1 cellular context compared by ENCODE assay signal in the genomic region with DNA sequence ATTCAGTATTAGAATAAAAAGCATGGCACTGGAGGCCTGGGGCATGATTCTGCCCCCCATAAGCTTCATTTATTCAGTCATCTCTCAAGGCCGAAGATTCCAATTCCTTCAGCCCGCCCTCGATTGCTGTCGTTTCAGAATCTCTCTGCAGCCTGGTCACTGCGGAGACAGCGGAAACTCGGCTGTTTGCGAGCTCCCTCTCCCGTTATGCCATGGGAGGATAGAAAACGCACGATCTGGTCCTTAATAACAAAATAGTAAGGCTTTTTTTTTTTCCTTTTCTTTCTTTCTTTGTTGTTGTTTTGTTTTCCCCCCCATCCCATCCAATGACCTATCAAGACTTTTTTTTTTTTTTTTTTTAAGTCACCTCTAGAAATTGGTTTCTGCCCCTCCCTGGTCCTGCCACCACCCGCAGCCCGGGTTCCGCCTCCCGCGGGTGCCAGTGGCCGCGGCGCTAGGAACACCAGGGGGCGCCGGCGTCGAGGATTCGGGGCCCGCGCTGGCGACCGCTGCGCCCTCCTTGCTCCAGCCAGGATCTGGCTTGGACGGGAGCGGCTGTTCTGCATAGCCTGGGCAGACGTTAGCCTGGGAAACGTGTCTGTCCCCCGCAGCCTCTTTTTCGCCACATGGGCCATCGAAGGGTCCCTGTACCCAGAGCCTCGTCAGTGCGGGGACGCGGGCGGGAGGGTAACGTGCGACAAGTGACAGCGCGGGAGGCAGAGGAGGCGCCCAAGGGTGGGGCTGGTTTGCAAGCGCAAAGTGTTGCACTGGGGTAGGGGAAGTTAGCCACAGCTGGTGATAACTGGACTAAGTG.
TF ChIP-seq lines count a peak whose summit lies in the region.

No MANE protein-coding gene starts in this region.

TF ChIP-seq in K562, 482 proteins besides CTCF, POLR2A, EP300 and RAD21 (continued from another document and continues in another):
- TF ChIP-seq, protein P1, sequence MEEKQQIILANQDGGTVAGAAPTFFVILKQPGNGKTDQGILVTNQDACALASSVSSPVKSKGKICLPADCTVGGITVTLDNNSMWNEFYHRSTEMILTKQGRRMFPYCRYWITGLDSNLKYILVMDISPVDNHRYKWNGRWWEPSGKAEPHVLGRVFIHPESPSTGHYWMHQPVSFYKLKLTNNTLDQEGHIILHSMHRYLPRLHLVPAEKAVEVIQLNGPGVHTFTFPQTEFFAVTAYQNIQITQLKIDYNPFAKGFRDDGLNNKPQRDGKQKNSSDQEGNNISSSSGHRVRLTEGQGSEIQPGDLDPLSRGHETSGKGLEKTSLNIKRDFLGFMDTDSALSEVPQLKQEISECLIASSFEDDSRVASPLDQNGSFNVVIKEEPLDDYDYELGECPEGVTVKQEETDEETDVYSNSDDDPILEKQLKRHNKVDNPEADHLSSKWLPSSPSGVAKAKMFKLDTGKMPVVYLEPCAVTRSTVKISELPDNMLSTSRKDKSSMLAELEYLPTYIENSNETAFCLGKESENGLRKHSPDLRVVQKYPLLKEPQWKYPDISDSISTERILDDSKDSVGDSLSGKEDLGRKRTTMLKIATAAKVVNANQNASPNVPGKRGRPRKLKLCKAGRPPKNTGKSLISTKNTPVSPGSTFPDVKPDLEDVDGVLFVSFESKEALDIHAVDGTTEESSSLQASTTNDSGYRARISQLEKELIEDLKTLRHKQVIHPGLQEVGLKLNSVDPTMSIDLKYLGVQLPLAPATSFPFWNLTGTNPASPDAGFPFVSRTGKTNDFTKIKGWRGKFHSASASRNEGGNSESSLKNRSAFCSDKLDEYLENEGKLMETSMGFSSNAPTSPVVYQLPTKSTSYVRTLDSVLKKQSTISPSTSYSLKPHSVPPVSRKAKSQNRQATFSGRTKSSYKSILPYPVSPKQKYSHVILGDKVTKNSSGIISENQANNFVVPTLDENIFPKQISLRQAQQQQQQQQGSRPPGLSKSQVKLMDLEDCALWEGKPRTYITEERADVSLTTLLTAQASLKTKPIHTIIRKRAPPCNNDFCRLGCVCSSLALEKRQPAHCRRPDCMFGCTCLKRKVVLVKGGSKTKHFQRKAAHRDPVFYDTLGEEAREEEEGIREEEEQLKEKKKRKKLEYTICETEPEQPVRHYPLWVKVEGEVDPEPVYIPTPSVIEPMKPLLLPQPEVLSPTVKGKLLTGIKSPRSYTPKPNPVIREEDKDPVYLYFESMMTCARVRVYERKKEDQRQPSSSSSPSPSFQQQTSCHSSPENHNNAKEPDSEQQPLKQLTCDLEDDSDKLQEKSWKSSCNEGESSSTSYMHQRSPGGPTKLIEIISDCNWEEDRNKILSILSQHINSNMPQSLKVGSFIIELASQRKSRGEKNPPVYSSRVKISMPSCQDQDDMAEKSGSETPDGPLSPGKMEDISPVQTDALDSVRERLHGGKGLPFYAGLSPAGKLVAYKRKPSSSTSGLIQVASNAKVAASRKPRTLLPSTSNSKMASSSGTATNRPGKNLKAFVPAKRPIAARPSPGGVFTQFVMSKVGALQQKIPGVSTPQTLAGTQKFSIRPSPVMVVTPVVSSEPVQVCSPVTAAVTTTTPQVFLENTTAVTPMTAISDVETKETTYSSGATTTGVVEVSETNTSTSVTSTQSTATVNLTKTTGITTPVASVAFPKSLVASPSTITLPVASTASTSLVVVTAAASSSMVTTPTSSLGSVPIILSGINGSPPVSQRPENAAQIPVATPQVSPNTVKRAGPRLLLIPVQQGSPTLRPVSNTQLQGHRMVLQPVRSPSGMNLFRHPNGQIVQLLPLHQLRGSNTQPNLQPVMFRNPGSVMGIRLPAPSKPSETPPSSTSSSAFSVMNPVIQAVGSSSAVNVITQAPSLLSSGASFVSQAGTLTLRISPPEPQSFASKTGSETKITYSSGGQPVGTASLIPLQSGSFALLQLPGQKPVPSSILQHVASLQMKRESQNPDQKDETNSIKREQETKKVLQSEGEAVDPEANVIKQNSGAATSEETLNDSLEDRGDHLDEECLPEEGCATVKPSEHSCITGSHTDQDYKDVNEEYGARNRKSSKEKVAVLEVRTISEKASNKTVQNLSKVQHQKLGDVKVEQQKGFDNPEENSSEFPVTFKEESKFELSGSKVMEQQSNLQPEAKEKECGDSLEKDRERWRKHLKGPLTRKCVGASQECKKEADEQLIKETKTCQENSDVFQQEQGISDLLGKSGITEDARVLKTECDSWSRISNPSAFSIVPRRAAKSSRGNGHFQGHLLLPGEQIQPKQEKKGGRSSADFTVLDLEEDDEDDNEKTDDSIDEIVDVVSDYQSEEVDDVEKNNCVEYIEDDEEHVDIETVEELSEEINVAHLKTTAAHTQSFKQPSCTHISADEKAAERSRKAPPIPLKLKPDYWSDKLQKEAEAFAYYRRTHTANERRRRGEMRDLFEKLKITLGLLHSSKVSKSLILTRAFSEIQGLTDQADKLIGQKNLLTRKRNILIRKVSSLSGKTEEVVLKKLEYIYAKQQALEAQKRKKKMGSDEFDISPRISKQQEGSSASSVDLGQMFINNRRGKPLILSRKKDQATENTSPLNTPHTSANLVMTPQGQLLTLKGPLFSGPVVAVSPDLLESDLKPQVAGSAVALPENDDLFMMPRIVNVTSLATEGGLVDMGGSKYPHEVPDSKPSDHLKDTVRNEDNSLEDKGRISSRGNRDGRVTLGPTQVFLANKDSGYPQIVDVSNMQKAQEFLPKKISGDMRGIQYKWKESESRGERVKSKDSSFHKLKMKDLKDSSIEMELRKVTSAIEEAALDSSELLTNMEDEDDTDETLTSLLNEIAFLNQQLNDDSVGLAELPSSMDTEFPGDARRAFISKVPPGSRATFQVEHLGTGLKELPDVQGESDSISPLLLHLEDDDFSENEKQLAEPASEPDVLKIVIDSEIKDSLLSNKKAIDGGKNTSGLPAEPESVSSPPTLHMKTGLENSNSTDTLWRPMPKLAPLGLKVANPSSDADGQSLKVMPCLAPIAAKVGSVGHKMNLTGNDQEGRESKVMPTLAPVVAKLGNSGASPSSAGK (IDR thresholded peaks at IDR 0.05) = peak; percentile 61; the same call in 1 of the 2 replicates
- TF ChIP-seq, protein P2, sequence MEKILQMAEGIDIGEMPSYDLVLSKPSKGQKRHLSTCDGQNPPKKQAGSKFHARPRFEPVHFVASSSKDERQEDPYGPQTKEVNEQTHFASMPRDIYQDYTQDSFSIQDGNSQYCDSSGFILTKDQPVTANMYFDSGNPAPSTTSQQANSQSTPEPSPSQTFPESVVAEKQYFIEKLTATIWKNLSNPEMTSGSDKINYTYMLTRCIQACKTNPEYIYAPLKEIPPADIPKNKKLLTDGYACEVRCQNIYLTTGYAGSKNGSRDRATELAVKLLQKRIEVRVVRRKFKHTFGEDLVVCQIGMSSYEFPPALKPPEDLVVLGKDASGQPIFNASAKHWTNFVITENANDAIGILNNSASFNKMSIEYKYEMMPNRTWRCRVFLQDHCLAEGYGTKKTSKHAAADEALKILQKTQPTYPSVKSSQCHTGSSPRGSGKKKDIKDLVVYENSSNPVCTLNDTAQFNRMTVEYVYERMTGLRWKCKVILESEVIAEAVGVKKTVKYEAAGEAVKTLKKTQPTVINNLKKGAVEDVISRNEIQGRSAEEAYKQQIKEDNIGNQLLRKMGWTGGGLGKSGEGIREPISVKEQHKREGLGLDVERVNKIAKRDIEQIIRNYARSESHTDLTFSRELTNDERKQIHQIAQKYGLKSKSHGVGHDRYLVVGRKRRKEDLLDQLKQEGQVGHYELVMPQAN (IDR thresholded peaks at IDR 0.05; ENCODE audit: borderline replicate concordance) = no peak
- TF ChIP-seq YBX1 (IDR thresholded peaks at IDR 0.05) = no peak
- TF ChIP-seq CXXC5 (CRISPR knock-in tag; IDR thresholded peaks at IDR 0.05) = peak; percentile 42
- TF ChIP-seq BCOR (IDR thresholded peaks at IDR 0.05) = peak; percentile 11; the same call in 1 of the 2 replicates
- TF ChIP-seq HEY1 (CRISPR knock-in tag; IDR thresholded peaks at IDR 0.05; ENCODE audit: borderline replicate concordance) = no peak
- TF ChIP-seq HNRNPLL (IDR thresholded peaks at IDR 0.05; ENCODE audit: low read depth, low read length, poor library complexity, severe bottlenecking) = peak; percentile 69
- TF ChIP-seq, protein P3, sequence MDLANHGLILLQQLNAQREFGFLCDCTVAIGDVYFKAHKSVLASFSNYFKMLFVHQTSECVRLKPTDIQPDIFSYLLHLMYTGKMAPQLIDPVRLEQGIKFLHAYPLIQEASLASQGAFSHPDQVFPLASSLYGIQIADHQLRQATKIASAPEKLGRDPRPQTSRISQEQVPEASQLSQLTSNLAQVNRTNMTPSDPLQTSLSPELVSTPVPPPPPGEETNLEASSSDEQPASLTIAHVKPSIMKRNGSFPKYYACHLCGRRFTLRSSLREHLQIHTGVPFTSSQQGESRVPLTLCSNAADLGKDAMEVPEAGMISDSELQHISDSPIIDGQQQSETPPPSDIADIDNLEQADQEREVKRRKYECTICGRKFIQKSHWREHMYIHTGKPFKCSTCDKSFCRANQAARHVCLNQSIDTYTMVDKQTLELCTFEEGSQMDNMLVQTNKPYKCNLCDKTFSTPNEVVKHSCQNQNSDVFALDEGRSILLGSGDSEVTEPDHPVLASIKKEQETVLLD (IDR thresholded peaks at IDR 0.05) = no peak
- TF ChIP-seq SMC3 (conservative IDR thresholded peaks at IDR 0.05; ENCODE audit: insufficient read depth, low read depth, low read length) = peak; percentile 72
- no peak for TF ChIP-seq ZC3H4 (CRISPR knock-in tag; IDR thresholded peaks at IDR 0.05; ENCODE audit: borderline replicate concordance)
- TF ChIP-seq ZC3H11A (IDR thresholded peaks at IDR 0.05; ENCODE audit: low read depth, low read length) = no peak
- TF ChIP-seq, protein P4, sequence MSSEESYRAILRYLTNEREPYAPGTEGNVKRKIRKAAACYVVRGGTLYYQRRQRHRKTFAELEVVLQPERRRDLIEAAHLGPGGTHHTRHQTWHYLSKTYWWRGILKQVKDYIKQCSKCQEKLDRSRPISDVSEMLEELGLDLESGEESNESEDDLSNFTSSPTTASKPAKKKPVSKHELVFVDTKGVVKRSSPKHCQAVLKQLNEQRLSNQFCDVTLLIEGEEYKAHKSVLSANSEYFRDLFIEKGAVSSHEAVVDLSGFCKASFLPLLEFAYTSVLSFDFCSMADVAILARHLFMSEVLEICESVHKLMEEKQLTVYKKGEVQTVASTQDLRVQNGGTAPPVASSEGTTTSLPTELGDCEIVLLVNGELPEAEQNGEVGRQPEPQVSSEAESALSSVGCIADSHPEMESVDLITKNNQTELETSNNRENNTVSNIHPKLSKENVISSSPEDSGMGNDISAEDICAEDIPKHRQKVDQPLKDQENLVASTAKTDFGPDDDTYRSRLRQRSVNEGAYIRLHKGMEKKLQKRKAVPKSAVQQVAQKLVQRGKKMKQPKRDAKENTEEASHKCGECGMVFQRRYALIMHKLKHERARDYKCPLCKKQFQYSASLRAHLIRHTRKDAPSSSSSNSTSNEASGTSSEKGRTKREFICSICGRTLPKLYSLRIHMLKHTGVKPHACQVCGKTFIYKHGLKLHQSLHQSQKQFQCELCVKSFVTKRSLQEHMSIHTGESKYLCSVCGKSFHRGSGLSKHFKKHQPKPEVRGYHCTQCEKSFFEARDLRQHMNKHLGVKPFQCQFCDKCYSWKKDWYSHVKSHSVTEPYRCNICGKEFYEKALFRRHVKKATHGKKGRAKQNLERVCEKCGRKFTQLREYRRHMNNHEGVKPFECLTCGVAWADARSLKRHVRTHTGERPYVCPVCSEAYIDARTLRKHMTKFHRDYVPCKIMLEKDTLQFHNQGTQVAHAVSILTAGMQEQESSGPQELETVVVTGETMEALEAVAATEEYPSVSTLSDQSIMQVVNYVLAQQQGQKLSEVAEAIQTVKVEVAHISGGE (CRISPR knock-in tag; IDR thresholded peaks at IDR 0.05) = no peak
- TF ChIP-seq BMI1 (IDR thresholded peaks at IDR 0.05; ENCODE audit: low read length) = no peak
- TF ChIP-seq, protein P5, sequence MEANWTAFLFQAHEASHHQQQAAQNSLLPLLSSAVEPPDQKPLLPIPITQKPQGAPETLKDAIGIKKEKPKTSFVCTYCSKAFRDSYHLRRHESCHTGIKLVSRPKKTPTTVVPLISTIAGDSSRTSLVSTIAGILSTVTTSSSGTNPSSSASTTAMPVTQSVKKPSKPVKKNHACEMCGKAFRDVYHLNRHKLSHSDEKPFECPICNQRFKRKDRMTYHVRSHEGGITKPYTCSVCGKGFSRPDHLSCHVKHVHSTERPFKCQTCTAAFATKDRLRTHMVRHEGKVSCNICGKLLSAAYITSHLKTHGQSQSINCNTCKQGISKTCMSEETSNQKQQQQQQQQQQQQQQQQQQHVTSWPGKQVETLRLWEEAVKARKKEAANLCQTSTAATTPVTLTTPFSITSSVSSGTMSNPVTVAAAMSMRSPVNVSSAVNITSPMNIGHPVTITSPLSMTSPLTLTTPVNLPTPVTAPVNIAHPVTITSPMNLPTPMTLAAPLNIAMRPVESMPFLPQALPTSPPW (CRISPR knock-in tag; IDR thresholded peaks at IDR 0.05) = peak; percentile 19; the same call in 1 of the 2 replicates
- TF ChIP-seq SMAD2 (IDR thresholded peaks at IDR 0.05; ENCODE audit: low read depth, low read length) = no peak
- no peak for TF ChIP-seq RAD51 (IDR thresholded peaks at IDR 0.05; ENCODE audit: borderline replicate concordance, low read depth)
- TF ChIP-seq, protein P6, sequence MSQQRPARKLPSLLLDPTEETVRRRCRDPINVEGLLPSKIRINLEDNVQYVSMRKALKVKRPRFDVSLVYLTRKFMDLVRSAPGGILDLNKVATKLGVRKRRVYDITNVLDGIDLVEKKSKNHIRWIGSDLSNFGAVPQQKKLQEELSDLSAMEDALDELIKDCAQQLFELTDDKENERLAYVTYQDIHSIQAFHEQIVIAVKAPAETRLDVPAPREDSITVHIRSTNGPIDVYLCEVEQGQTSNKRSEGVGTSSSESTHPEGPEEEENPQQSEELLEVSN (IDR thresholded peaks at IDR 0.05; ENCODE audit: borderline replicate concordance in 1 of 2, extremely low read depth in 1 of 2, insufficient read depth in 1 of 2, insufficient read length in 1 of 2, low read depth in 1 of 2, low read length in 1 of 2, poor library complexity in 1 of 2, severe bottlenecking in 1 of 2) = peak; percentile 10 to 78
- no peak for TF ChIP-seq SAFB (IDR thresholded peaks at IDR 0.05; ENCODE audit: borderline replicate concordance, low read depth, low read length)
- TF ChIP-seq, protein P7, sequence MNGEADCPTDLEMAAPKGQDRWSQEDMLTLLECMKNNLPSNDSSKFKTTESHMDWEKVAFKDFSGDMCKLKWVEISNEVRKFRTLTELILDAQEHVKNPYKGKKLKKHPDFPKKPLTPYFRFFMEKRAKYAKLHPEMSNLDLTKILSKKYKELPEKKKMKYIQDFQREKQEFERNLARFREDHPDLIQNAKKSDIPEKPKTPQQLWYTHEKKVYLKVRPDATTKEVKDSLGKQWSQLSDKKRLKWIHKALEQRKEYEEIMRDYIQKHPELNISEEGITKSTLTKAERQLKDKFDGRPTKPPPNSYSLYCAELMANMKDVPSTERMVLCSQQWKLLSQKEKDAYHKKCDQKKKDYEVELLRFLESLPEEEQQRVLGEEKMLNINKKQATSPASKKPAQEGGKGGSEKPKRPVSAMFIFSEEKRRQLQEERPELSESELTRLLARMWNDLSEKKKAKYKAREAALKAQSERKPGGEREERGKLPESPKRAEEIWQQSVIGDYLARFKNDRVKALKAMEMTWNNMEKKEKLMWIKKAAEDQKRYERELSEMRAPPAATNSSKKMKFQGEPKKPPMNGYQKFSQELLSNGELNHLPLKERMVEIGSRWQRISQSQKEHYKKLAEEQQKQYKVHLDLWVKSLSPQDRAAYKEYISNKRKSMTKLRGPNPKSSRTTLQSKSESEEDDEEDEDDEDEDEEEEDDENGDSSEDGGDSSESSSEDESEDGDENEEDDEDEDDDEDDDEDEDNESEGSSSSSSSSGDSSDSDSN (IDR thresholded peaks at IDR 0.05; ENCODE audit: borderline replicate concordance in 1 of 2, low read depth in 2 of 2, low read length in 2 of 2) = 0 out of 4 replicates have a peak, but pooled peaks of 1 of the 2 experiments have one; percentile 18
- TF ChIP-seq CTBP1 (IDR thresholded peaks at IDR 0.05; ENCODE audit: borderline replicate concordance) = peak; percentile 45; the same call in 1 of the 2 replicates
- TF ChIP-seq, protein P8, sequence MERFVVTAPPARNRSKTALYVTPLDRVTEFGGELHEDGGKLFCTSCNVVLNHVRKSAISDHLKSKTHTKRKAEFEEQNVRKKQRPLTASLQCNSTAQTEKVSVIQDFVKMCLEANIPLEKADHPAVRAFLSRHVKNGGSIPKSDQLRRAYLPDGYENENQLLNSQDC (CRISPR knock-in tag; IDR thresholded peaks at IDR 0.05) = no peak
